11 cellular contexts compared by ENCODE assay signal in genomic region chr9:38018230-38018963, GRCh38. TPM values are rescaled to one million over a fixed set of nuclear protein-coding genes. Genes with fewer than 3 reads are reported as not detected.
DNase-seq lines count a peak whose midpoint lies in the region; ATAC-seq and TF ChIP-seq lines count a peak whose summit lies in the region.
"Had no signal": no experiment of that assay in that cellular context is flagged by ENCODE, and none has a peak within 500 bp of the region (broad histone marks: within the 10 kb centered on the region; RNA-seq: fewer than 3 reads in every experiment).

No MANE protein-coding gene starts in this region.

- peak; percentile 32 for DNase-seq in GM23248
- DNase-seq in hepatocyte (ENCODE audit: low spot score) = no peak
- no peak for DNase-seq in erythroblast (lab: John Stamatoyannopoulos, UW)
- DNase-seq: CD4-positive, alpha-beta T cell; effector CD8-positive, alpha-beta T cell; NCI-H1694 had no signal

- TF ChIP-seq POLR2A in erythroblast (IDR thresholded peaks at IDR 0.05; ENCODE audit: low read length) = no peak

- H4K20me1 ChIP-seq in GM23248 (ENCODE audit: insufficient read depth) (no peaks in the 10 kb centered on the region), hepatocyte (ENCODE audit: insufficient read depth, poor library complexity, severe bottlenecking) (no peaks in the 10 kb centered on the region)

- H3K27ac ChIP-seq in GM23248 = peak overlapping the region; percentile 77
- H3K27ac ChIP-seq in angular gyrus (ENCODE audit: low read depth, low read length) = peak overlapping the region; percentile 74
- H3K27ac ChIP-seq in hepatocyte = peak overlapping the region; percentile 87
- peak overlapping the region; percentile 86 for H3K27ac ChIP-seq in rectal smooth muscle tissue (ENCODE audit: low read depth, low read length)

- no peak overlapping the region for H2AFZ ChIP-seq in GM23248
- no peak overlapping the region for H2AFZ ChIP-seq in hepatocyte

- H3K4me3 ChIP-seq in GM23248 (peak overlapping the region; percentile 36), hepatocyte (no peak overlapping the region), rectal smooth muscle tissue (ENCODE audit: low read length) (no peak overlapping the region)

- peak overlapping the region; percentile 63 for H3K4me2 ChIP-seq in GM23248 (ENCODE audit: unreplicated experiment)
- peak overlapping the region; percentile 62 for H3K4me2 ChIP-seq in hepatocyte

- no peaks in the 10 kb centered on the region for H3K36me3 ChIP-seq in GM23248 (ENCODE audit: low read depth)
- H3K36me3 ChIP-seq in hepatocyte (replicated peaks; ENCODE audit: insufficient read depth, low read depth) = no peaks in the 10 kb centered on the region
- H3K36me3 ChIP-seq in rectal smooth muscle tissue (ENCODE audit: control insufficient read depth, insufficient read depth, low read length) = no peaks in the 10 kb centered on the region

- TF ChIP-seq CTCF in hepatocyte (IDR thresholded peaks at IDR 0.05; ENCODE audit: poor library complexity) = no peak

- in situ Hi-C loops in GM23248 (cut with MboI) = no loop called here

- peaks cover 48% of the 10 kb centered on the region for H3F3A ChIP-seq in GM23248 (ENCODE audit: insufficient read depth)

- H3K27me3 ChIP-seq in GM23248 (replicated peaks; ENCODE audit: insufficient read depth) = no peaks in the 10 kb centered on the region
- H3K27me3 ChIP-seq in hepatocyte = no peaks in the 10 kb centered on the region
- no peaks in the 10 kb centered on the region for H3K27me3 ChIP-seq in rectal smooth muscle tissue (ENCODE audit: control insufficient read depth, insufficient read depth, low read length)

- H3K4me1 ChIP-seq in GM23248 (ENCODE audit: insufficient read depth) (peaks cover 49% of the 10 kb centered on the region), hepatocyte (ENCODE audit: insufficient read depth) (peaks cover 57% of the 10 kb centered on the region), rectal smooth muscle tissue (ENCODE audit: control insufficient read depth, insufficient read depth, low read length) (peaks cover 48% of the 10 kb centered on the region)

- 14% methylated on average over 5 of the region's 5 CpGs for WGBS in GM23248 (ENCODE audit: low coverage in 1 of 2, low lambda C conversion rate in 2 of 2, missing lambda C conversion rate in 2 of 2), 2 experiments
- WGBS in hepatocyte (ENCODE audit: low lambda C conversion rate, missing lambda C conversion rate) = 54% methylated on average over 5 of the region's 5 CpGs

- H3K9ac ChIP-seq in GM23248 (peak overlapping the region; percentile 61), rectal smooth muscle tissue (ENCODE audit: low read length) (no peak overlapping the region)

- H3K9me3 ChIP-seq in GM23248 (ENCODE audit: low read depth) (no peaks in the 10 kb centered on the region), hepatocyte (ENCODE audit: low read depth) (no peaks in the 10 kb centered on the region)

- H3K9me2 ChIP-seq in GM23248 (ENCODE audit: insufficient read depth) (no peaks in the 10 kb centered on the region), hepatocyte (replicated peaks; ENCODE audit: insufficient read depth) (no peaks in the 10 kb centered on the region)

- ATAC-seq in HG03045 (IDR thresholded peaks at IDR 0.05; ENCODE audit: unreplicated experiment) = no peak
- ATAC-seq in HG03439 (IDR thresholded peaks at IDR 0.05; ENCODE audit: unreplicated experiment) = no peak
- no peak for ATAC-seq in GM21526 (IDR thresholded peaks at IDR 0.05; ENCODE audit: low FRiP score, unreplicated experiment)

- peaks cover 55% of the 10 kb centered on the region for H3K79me2 ChIP-seq in GM23248 (ENCODE audit: insufficient read depth)
- H3K79me2 ChIP-seq in hepatocyte = peaks cover 78% of the 10 kb centered on the region

RNA-seq across cellular contexts. Expression of gene SHB, which starts 50.6 kb away (rescaled TPM):
- total RNA-seq in GM23248 (2014; rRNA removed; shearing (Covaris generic)) = 9.9 and 11.1 TPM in 2 replicates
- polyA plus RNA-seq in GM23248 (2016; fragmentation: Nextera tagmentation; extraction: Ambion mirVana) (3.9 and 4.4 TPM in 2 replicates), hepatocyte (36.1 and 48.3 TPM in 2 replicates)
- total RNA-seq in hepatocyte = 15.5 and 20.8 TPM in 2 replicates
